Comparison of ENCODE assay signal across 8 cellular contexts in the genomic region with DNA sequence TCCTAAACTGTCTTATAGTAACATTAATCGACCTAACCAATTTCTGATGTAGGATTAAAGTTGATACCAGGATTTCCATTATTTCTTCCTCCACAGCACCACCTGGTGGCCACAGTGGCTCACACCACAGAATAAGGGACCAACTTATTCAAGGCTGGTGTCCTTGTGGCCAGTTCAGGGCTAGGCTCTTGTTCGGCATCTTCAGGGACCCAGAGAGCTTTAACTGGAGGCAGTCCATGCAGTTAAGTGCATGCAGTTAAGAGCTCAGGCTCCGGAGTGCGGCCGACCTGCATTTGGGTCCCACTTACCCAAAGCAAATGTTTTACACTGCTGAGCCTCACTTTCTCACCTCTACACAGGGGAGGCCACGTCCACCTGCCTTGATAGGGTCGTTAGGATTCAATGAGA. TPM values are rescaled to one million over a fixed set of nuclear protein-coding genes. Genes with fewer than 3 reads are reported as not detected.
DNase-seq lines count a peak whose midpoint lies in the region; ATAC-seq and TF ChIP-seq lines count a peak whose summit lies in the region.

No MANE protein-coding gene starts in this region.

- peak; percentile 90 for TF ChIP-seq CTCF in CD8-positive, alpha-beta T cell (IDR thresholded peaks at IDR 0.05)
- peak; percentile 96 for TF ChIP-seq CTCF in activated CD8-positive, alpha-beta T cell treated with anti-CD3 and anti-CD28 coated beads for 36 hours (IDR thresholded peaks at IDR 0.05)

- H3K27me3 ChIP-seq in CD8-positive, alpha-beta T cell (ENCODE audit: insufficient read depth, low read length) = no peaks in the 10 kb centered on the region

- no peak overlapping the region for H3K4me3 Mint-ChIP-seq in CD8-positive, alpha-beta T cell
- H3K4me3 Mint-ChIP-seq in activated CD8-positive, alpha-beta T cell treated with anti-CD3 and anti-CD28 coated beads for 36 hours = no peak overlapping the region

- no peak overlapping the region for H3K4me3 ChIP-seq in CD8-positive, alpha-beta T cell (ENCODE audit: low read depth, low read length)

- H3K4me1 ChIP-seq in CD8-positive, alpha-beta T cell (ENCODE audit: insufficient read depth, low read length) = no peaks in the 10 kb centered on the region

- H3K9me3 ChIP-seq in CD8-positive, alpha-beta T cell (ENCODE audit: low read length) = no peaks in the 10 kb centered on the region

- H3K27ac Mint-ChIP-seq in CD8-positive, alpha-beta T cell = peak overlapping the region; percentile 19
- H3K27ac Mint-ChIP-seq in activated CD8-positive, alpha-beta T cell treated with anti-CD3 and anti-CD28 coated beads for 36 hours = peak overlapping the region; percentile 82

- H3K27me3 Mint-ChIP-seq in CD8-positive, alpha-beta T cell (ENCODE audit: low read depth) = no peaks in the 10 kb centered on the region
- no peaks in the 10 kb centered on the region for H3K27me3 Mint-ChIP-seq in activated CD8-positive, alpha-beta T cell treated with anti-CD3 and anti-CD28 coated beads for 36 hours

- H3K9me3 Mint-ChIP-seq in CD8-positive, alpha-beta T cell = no peaks in the 10 kb centered on the region
- no peaks in the 10 kb centered on the region for H3K9me3 Mint-ChIP-seq in activated CD8-positive, alpha-beta T cell treated with anti-CD3 and anti-CD28 coated beads for 36 hours

- CTCF ChIA-PET in CD8-positive, alpha-beta T cell (lab: Charles Lee) = interaction anchor here (0.6 to 16.1 kb wide), 35 partner anchors 9 to 384 kb away, joined by 3 to 400 read pairs (median 4); no protein-coding TSS in a partner anchor
- CTCF ChIA-PET in activated CD8-positive, alpha-beta T cell treated with anti-CD3 and anti-CD28 coated beads for 36 hours (lab: Charles Lee) = interaction anchor here (0.6 to 9.7 kb wide), 22 partner anchors 9 to 384 kb away, joined by 3 to 215 read pairs (median 3); no protein-coding TSS in a partner anchor

- ATAC-seq in CD8-positive, alpha-beta T cell = peak; percentile 83
- peak; percentile 62 for ATAC-seq in HG02885 (IDR thresholded peaks at IDR 0.05; ENCODE audit: poor library complexity, unreplicated experiment)
- peak; percentile 85 for ATAC-seq in activated CD8-positive, alpha-beta T cell treated with anti-CD3 and anti-CD28 coated beads for 36 hours

- peaks cover 97% of the 10 kb centered on the region for H3K36me3 Mint-ChIP-seq in CD8-positive, alpha-beta T cell
- H3K36me3 Mint-ChIP-seq in activated CD8-positive, alpha-beta T cell treated with anti-CD3 and anti-CD28 coated beads for 36 hours (ENCODE audit: low read depth) = peaks cover 74% of the 10 kb centered on the region

- no peak overlapping the region for H3K27ac ChIP-seq in CD8-positive, alpha-beta T cell (ENCODE audit: low read depth, low read length)

- DNase-seq in CD8-positive, alpha-beta T cell = peak; percentile 62 to 87 (median 73)
- DNase-seq in NCI-H82 treated with DMSO at 0.1 percent for 48 hours (lab: John Stamatoyannopoulos, UW; ENCODE audit: unreplicated experiment) (peak; percentile 11), medulla oblongata (ENCODE audit: extremely low spot score) (peak; percentile 91), NCI-H2029 treated with DMSO at 0.1 percent for 48 hours (lab: John Stamatoyannopoulos, UW) (no peak)
- DNase-seq in activated CD8-positive, alpha-beta T cell treated with anti-CD3 and anti-CD28 coated beads for 36 hours = peak; percentile 90
- DNase-seq in effector CD8-positive, alpha-beta T cell (lab: John Stamatoyannopoulos, UW) = peak; percentile 74
- peak; percentile 37 to 52 for DNase-seq in stimulated activated CD8-positive, alpha-beta memory T cell treated with anti-CD3 and anti-CD28 coated beads, Interleukin-15, amount 100 ng/mL, for 4 hours (ENCODE audit: low read depth in 2 of 2)

- peaks cover 75% of the 10 kb centered on the region for H3K36me3 ChIP-seq in CD8-positive, alpha-beta T cell (ENCODE audit: insufficient read depth, low read length)

- intact Hi-C loops in CD8-positive, alpha-beta T cell (cut with DNase I, micrococcal nuclease) = loop anchor here (1.0 to 5.0 kb wide), 5 partner anchors 58 to 386 kb away; no protein-coding TSS in a partner anchor
- intact Hi-C loops in activated CD8-positive, alpha-beta T cell treated with anti-CD3 and anti-CD28 coated beads for 36 hours (cut with micrococcal nuclease) = loop anchor here (1.0 to 10.0 kb wide), 2 partner anchors 109 to 382 kb away; no protein-coding TSS in a partner anchor

- POLR2A ChIA-PET in CD8-positive, alpha-beta T cell (lab: Charles Lee) = interaction anchor here (1.9 to 2.4 kb wide), 2 partner anchors 37 to 58 kb away, joined by 5 to 6 read pairs; no protein-coding TSS in a partner anchor
- POLR2A ChIA-PET in activated CD8-positive, alpha-beta T cell treated with anti-CD3 and anti-CD28 coated beads for 36 hours (lab: Charles Lee) = interaction anchor here (0.7 to 1.9 kb wide), 6 partner anchors 9 to 113 kb away, joined by 3 to 5 read pairs (median 3); no protein-coding TSS in a partner anchor

- peaks cover 5% of the 10 kb centered on the region for H3K4me1 Mint-ChIP-seq in CD8-positive, alpha-beta T cell (ENCODE audit: low read depth)
- H3K4me1 Mint-ChIP-seq in activated CD8-positive, alpha-beta T cell treated with anti-CD3 and anti-CD28 coated beads for 36 hours (ENCODE audit: low read depth) = peaks cover 15% of the 10 kb centered on the region

RNA-seq across cellular contexts. Expression of gene GPR68, which starts 42.0 kb away (rescaled TPM):
- total RNA-seq in CD8-positive, alpha-beta T cell = 1 to 10 TPM; 3.6 to 5.1 TPM
- 10 to 100 TPM; 11.9 to 14.0 TPM for total RNA-seq in activated CD8-positive, alpha-beta T cell treated with anti-CD3 and anti-CD28 coated beads for 36 hours
